8 cellular contexts compared by ENCODE assay signal in the genomic region with DNA sequence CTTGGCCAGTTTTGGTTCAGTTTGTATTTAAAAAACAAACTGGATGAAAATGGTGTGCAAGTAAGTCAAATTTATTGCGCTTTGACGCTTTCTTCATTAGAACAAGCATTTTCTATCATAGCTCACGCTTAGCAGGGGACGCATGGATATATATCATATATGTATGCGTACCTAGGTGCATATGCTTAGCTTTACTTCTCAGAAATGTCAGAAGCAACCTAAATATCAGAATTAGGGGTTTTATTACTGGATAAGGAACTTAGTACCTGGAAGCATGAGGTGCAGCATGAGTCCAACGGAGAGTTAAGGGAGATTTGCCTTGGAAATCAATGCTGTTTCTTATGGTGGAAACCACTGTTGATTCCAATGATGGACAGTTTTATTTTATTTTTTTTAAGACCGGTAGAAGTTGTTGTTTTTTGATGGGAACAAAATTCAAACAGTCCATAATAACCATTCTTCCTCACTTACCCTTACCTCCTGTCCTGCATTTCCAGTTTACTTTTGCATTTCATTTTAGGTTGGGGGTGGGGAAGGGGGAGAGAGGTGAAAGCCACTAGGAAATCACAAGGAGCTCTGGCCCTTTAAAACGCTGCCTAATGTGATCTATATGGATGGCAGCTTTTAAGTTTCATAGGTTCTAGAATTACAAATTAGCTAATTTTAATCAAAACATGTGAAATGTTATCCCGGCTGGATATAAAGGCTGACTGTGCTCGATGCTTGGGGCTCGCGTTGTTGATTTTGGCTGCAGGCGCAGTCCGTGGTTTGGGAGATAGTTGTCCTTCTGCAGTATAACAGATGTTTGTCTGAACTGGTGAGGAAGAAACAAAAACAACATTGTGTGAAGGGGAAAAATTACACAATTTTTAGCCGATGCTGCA. TPM values are rescaled to one million over a fixed set of nuclear protein-coding genes. Genes with fewer than 3 reads are reported as not detected.
DNase-seq lines count a peak whose midpoint lies in the region; ATAC-seq and TF ChIP-seq lines count a peak whose summit lies in the region.

No MANE protein-coding gene starts in this region.

- peaks cover 39% of the 10 kb centered on the region for H3K27me3 Mint-ChIP-seq in type B pancreatic cell

- H3K36me3 ChIP-seq in OCI-LY3 (replicated peaks; ENCODE audit: low read depth, low read length) (no peaks in the 10 kb centered on the region), psoas muscle (ENCODE audit: insufficient read depth in 1 of 2, low read depth in 1 of 2) (no peaks in the 10 kb centered on the region)

- no peak overlapping the region for H3K9ac ChIP-seq in OCI-LY3 (ENCODE audit: low read length)

- H3K9me3 ChIP-seq in OCI-LY3 (ENCODE audit: insufficient read depth, low read length) (no peaks in the 10 kb centered on the region), psoas muscle (no peaks in the 10 kb centered on the region)

- intact Hi-C loops in psoas muscle (cut with DNase I) = loop anchor here (2.0 to 5.0 kb wide), 5 partner anchors 31 to 170 kb away; partner anchors contain the start of gene PDSS2 (in 1 of the 2)

- H3K27ac ChIP-seq in OCI-LY3 (ENCODE audit: low read length) (no peak overlapping the region), psoas muscle (peak overlapping the region; percentile 82)

- H3K4me3 Mint-ChIP-seq in type B pancreatic cell = no peak overlapping the region

- no peaks in the 10 kb centered on the region for H3K79me2 ChIP-seq in OCI-LY3 (ENCODE audit: low read length)

- H3K27me3 ChIP-seq in OCI-LY3 (ENCODE audit: low read depth, low read length) = peaks cover 10% of the 10 kb centered on the region
- H3K27me3 ChIP-seq in psoas muscle (ENCODE audit: insufficient read depth in 3 of 3, low read length in 2 of 3) = peaks cover 0 to under 1% (median 0%) of the 10 kb centered on the region in 3 donors

- no peaks in the 10 kb centered on the region for H3K9me3 Mint-ChIP-seq in type B pancreatic cell

- peaks cover 30% of the 10 kb centered on the region for H3K4me1 Mint-ChIP-seq in type B pancreatic cell (ENCODE audit: unreplicated experiment)

- DNase-seq in ELR (ENCODE audit: low read depth) = peak; percentile 29
- DNase-seq in fibroblast of the aortic adventitia (ENCODE audit: low read depth) = peak; percentile 50
- peak; percentile 37 to 63 for DNase-seq in psoas muscle
- no peak for DNase-seq in type B pancreatic cell (ENCODE audit: extremely low spot score, unreplicated experiment)
- no peak for DNase-seq in activated CD8-positive, alpha-beta memory T cell treated with anti-CD3 and anti-CD28 coated beads, Interleukin-2, amount 50 U/mL, for 48 hours

- H3K4me2 ChIP-seq in OCI-LY3 (ENCODE audit: low read length) = peak overlapping the region; percentile 95

- H3K27ac Mint-ChIP-seq in type B pancreatic cell = no peak overlapping the region

- H2AFZ ChIP-seq in OCI-LY3 (ENCODE audit: low read depth, low read length) = no peak overlapping the region

- TF ChIP-seq CTCF in OCI-LY3 (IDR thresholded peaks at IDR 0.05; ENCODE audit: low read depth, low read length) (no peak), fibroblast of the aortic adventitia (IDR thresholded peaks at IDR 0.05; ENCODE audit: insufficient read depth, low read length) (no peak), psoas muscle (IDR thresholded peaks at IDR 0.05) (no peak), type B pancreatic cell (conservative IDR thresholded peaks at IDR 0.05) (no peak)

- peaks cover 5% of the 10 kb centered on the region for H3K4me1 ChIP-seq in OCI-LY3 (ENCODE audit: low read length)
- peaks cover 41% of the 10 kb centered on the region for H3K4me1 ChIP-seq in psoas muscle

- 17 to 32% (median 20%) methylated on average over 15 of the region's 15 CpGs for WGBS in psoas muscle, 3 donors

- no peaks in the 10 kb centered on the region for H4K20me1 ChIP-seq in OCI-LY3 (ENCODE audit: insufficient read depth, low read length)

- H3K36me3 Mint-ChIP-seq in type B pancreatic cell = no peaks in the 10 kb centered on the region

- ATAC-seq in psoas muscle (no peak), GM18502 (IDR thresholded peaks at IDR 0.05; ENCODE audit: poor library complexity, unreplicated experiment) (no peak), GM21515 (IDR thresholded peaks at IDR 0.05; ENCODE audit: unreplicated experiment) (no peak)

- H3K4me3 ChIP-seq in OCI-LY3 (ENCODE audit: low read length) (peak overlapping the region; percentile 90), fibroblast of the aortic adventitia (ENCODE audit: low read depth, low read length) (peak overlapping the region; percentile 83), psoas muscle (peak overlapping the region; percentile 77)

RNA-seq across cellular contexts. Expression of gene SOBP, which starts 2.1 kb away (rescaled TPM):
- total RNA-seq in fibroblast of the aortic adventitia (ENCODE audit: low replicate concordance) = 7.4 and 7.9 TPM in 2 replicates
- 10 to 100 TPM; 14.8 to 27.6 (median 23.2) TPM for total RNA-seq in psoas muscle
- polyA plus RNA-seq in psoas muscle = 10 to 100 TPM in 1 of 3 donors, 1 to 10 TPM in 2; 5.7 to 24.4 (median 8.9) TPM
- 1.8 and 19.4 TPM in 2 replicates for total RNA-seq in type B pancreatic cell (ENCODE audit: low replicate concordance)

RNA-seq across cellular contexts. Expression of gene PDSS2, which starts 32.7 kb away (rescaled TPM):
- total RNA-seq in fibroblast of the aortic adventitia (ENCODE audit: low replicate concordance) (10.1 and 14.4 TPM in 2 replicates), psoas muscle (10 to 100 TPM in 2 of 4 donors, 1 to 10 TPM in 2; 7.6 to 10.4 (median 9.8) TPM), type B pancreatic cell (ENCODE audit: low replicate concordance) (15.2 and 16.1 TPM in 2 replicates)
- 10 to 100 TPM in 1 of 3 donors, 1 to 10 TPM in 2; 4.7 to 16.7 (median 8.6) TPM for polyA plus RNA-seq in psoas muscle

Comparison
In these comparisons a context has a peak if more than half of its experiments do, and no peak if none do; other contexts are left out.
1. DNase-seq: peak in ELR (single experiment), fibroblast of the aortic adventitia (single experiment) and psoas muscle (2 of 2); none in type B pancreatic cell (single experiment) and activated CD8-positive, alpha-beta memory T cell treated with anti-CD3 and anti-CD28 coated beads, Interleukin-2, amount 50 U/mL, for 48 hours (single experiment).
2. Peak in every context shown above with its lines, with median percentiles within 50 percentile points of each other: H3K4me3 ChIP-seq.